28 cellular contexts compared by ENCODE assay signal in genomic region chr11:92018332-92018731, GRCh38.
"Had no signal": no experiment of that assay in that cellular context is flagged by ENCODE, and none has a peak within 500 bp of the region (broad histone marks: within the 10 kb centered on the region; RNA-seq: fewer than 3 reads in every experiment).

No MANE protein-coding gene starts in this region.

- H3K36me3 Mint-ChIP-seq: stimulated activated effector memory CD8-positive, alpha-beta T cell treated with anti-CD3 and anti-CD28 coated beads, Interleukin-12 subunit alpha, Interleukin-12 subunit beta, amount 100 ng/mL, for 72 hours; stimulated activated naive B cell treated with anti-CD40 and anti-IgM and Interleukin-4, amounts not matched to agents 10 μg/mL and 1 μg/mL and 100 μg/mL, for 72 hours had no signal

- H3K36me3 ChIP-seq: ovary, prostate gland, right lobe of liver, sigmoid colon, stomach, thoracic aorta, thyroid gland, tibial nerve, upper lobe of left lung, vagina had no signal

- H3K4me1 Mint-ChIP-seq: naive thymus-derived CD8-positive, alpha-beta T cell; nephron progenitor cell; neural crest cell; stimulated activated effector memory CD8-positive, alpha-beta T cell treated with anti-CD3 and anti-CD28 coated beads, Interleukin-12 subunit alpha, Interleukin-12 subunit beta, amount 100 ng/mL, for 72 hours; stimulated activated naive B cell treated with anti-CD40 and anti-IgM and Interleukin-4, amounts not matched to agents 10 μg/mL and 1 μg/mL and 100 μg/mL, for 72 hours had no signal

- ATAC-seq: naive thymus-derived CD8-positive, alpha-beta T cell; natural killer cell treated with Interleukin-12 subunit alpha and Interleukin-12 subunit beta and Interleukin-15 and Interleukin-18, amount 100 ng/mL, for 72 hours; right cardiac atrium; right lobe of liver; stimulated activated effector memory CD8-positive, alpha-beta T cell treated with anti-CD3 and anti-CD28 coated beads, Interleukin-12 subunit alpha, Interleukin-12 subunit beta, amount 100 ng/mL, for 72 hours; stimulated activated naive B cell treated with anti-CD40 and anti-IgM and Interleukin-4, amounts not matched to agents 10 μg/mL and 1 μg/mL and 100 μg/mL, for 72 hours had no signal

- H2AFZ ChIP-seq: parathyroid adenoma had no signal

- H3K4me3 ChIP-seq: ovary, prostate gland, right lobe of liver, sigmoid colon, stomach, thoracic aorta, thyroid gland, tibial nerve, upper lobe of left lung, vagina had no signal

- H3K4me1 ChIP-seq: parathyroid adenoma, prostate gland, right lobe of liver, sigmoid colon, stomach, thyroid gland, tibial nerve, upper lobe of left lung, vagina had no signal

- H3K9ac ChIP-seq: parathyroid adenoma had no signal

- H3K27ac ChIP-seq: ovary, parathyroid adenoma, prostate gland, right lobe of liver, sigmoid colon, stomach, thoracic aorta, thyroid gland, tibial nerve, upper lobe of left lung, vagina had no signal

- H3K9me3 ChIP-seq: ovary, prostate gland, right lobe of liver, thyroid gland, vagina had no signal

- H3K79me2 ChIP-seq: parathyroid adenoma had no signal

- H3K27me3 ChIP-seq: ovary, right lobe of liver, sigmoid colon, stomach, thyroid gland, tibial nerve, upper lobe of left lung, vagina had no signal

- H3K27ac Mint-ChIP-seq: naive thymus-derived CD8-positive, alpha-beta T cell; natural killer cell treated with Interleukin-12 subunit alpha and Interleukin-12 subunit beta and Interleukin-15 and Interleukin-18, amount 100 ng/mL, for 72 hours; nephron progenitor cell; stimulated activated effector memory CD8-positive, alpha-beta T cell treated with anti-CD3 and anti-CD28 coated beads, Interleukin-12 subunit alpha, Interleukin-12 subunit beta, amount 100 ng/mL, for 72 hours; stimulated activated naive B cell treated with anti-CD40 and anti-IgM and Interleukin-4, amounts not matched to agents 10 μg/mL and 1 μg/mL and 100 μg/mL, for 72 hours; stimulated activated naive CD8-positive, alpha-beta T cell treated with anti-CD3 and anti-CD28 coated beads, Interleukin-15, Interleukin-2, amounts not matched to agents 100 ng/mL and 50 ng/mL, for 24 hours had no signal

- H3K4me3 Mint-ChIP-seq: naive thymus-derived CD8-positive, alpha-beta T cell; natural killer cell treated with Interleukin-12 subunit alpha and Interleukin-12 subunit beta and Interleukin-15 and Interleukin-18, amount 100 ng/mL, for 72 hours; nephron progenitor cell; neural crest cell; stimulated activated effector memory CD8-positive, alpha-beta T cell treated with anti-CD3 and anti-CD28 coated beads, Interleukin-12 subunit alpha, Interleukin-12 subunit beta, amount 100 ng/mL, for 72 hours; stimulated activated naive B cell treated with anti-CD40 and anti-IgM and Interleukin-4, amounts not matched to agents 10 μg/mL and 1 μg/mL and 100 μg/mL, for 72 hours; stimulated activated naive CD8-positive, alpha-beta T cell treated with anti-CD3 and anti-CD28 coated beads, Interleukin-15, Interleukin-2, amounts not matched to agents 100 ng/mL and 50 ng/mL, for 24 hours had no signal

- H3K27me3 Mint-ChIP-seq: naive thymus-derived CD8-positive, alpha-beta T cell; natural killer cell treated with Interleukin-12 subunit alpha and Interleukin-12 subunit beta and Interleukin-15 and Interleukin-18, amount 100 ng/mL, for 72 hours; stimulated activated naive B cell treated with anti-CD40 and anti-IgM and Interleukin-4, amounts not matched to agents 10 μg/mL and 1 μg/mL and 100 μg/mL, for 72 hours; stimulated activated naive CD8-positive, alpha-beta T cell treated with anti-CD3 and anti-CD28 coated beads, Interleukin-15, Interleukin-2, amounts not matched to agents 100 ng/mL and 50 ng/mL, for 24 hours had no signal

- DNase-seq: naive thymus-derived CD8-positive, alpha-beta T cell; nephron progenitor cell; occipital lobe; ovary; retina; right lobe of liver; sigmoid colon; small intestine; stimulated activated CD4-positive, alpha-beta T cell treated with anti-CD3 and anti-CD28 coated beads, Interleukin-15, amount 100 ng/mL, for 24 hours; stimulated activated CD4-positive, alpha-beta T cell treated with anti-CD3 and anti-CD28 coated beads, Interleukin-2, amount 100 ng/mL, for 24 hours; stimulated activated CD4-positive, alpha-beta T cell treated with anti-CD3 and anti-CD28 coated beads, Interleukin-2, amount 100 ng/mL, for 48 hours; stimulated activated CD4-positive, alpha-beta T cell treated with anti-CD3 and anti-CD28 coated beads, Interleukin-4, amount 100 ng/mL, for 24 hours; stimulated activated naive B cell treated with anti-CD40 and anti-IgM and Interleukin-4, amounts not matched to agents 10 μg/mL and 1 μg/mL and 100 μg/mL, for 72 hours; stimulated activated naive CD4-positive, alpha-beta T cell treated with Interleukin-2 at 50 U/mL for 16 hours; stomach; thyroid gland; trophoblast cell; upper lobe of left lung had no signal
